ENCODE assay signal across 29 cellular contexts in the genomic region with DNA sequence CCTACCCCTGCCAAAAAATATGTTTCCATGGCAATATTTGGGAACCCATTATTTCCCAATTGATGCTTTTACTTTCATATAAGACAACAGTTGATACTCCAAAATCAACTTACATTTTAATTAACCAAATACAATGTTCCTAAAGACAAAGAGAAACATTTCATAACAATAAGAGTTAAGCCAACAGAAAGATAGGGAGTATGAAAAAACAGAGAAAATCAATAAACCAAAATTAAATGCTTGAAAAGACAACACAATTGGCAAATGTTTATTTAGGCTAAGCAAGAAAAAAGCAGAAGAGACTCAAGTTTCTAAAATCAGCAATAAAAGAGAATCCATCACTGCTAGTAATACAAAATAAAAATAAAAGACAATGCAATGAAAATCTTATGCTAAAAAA.
"Had no signal": no experiment of that assay in that cellular context is flagged by ENCODE, and none has a peak within 500 bp of the region (broad histone marks: within the 10 kb centered on the region; RNA-seq: fewer than 3 reads in every experiment).

No MANE protein-coding gene starts in this region.

- H3K4me2 ChIP-seq: neural progenitor cell had no signal

- H3K36me3 Mint-ChIP-seq: natural killer cell, neural progenitor cell, type B pancreatic cell had no signal

- H3K9me3 Mint-ChIP-seq: natural killer cell; nephron; neural progenitor cell; stimulated activated effector memory CD8-positive, alpha-beta T cell treated with anti-CD3 and anti-CD28 coated beads, Interleukin-12 subunit alpha, Interleukin-12 subunit beta, amount 100 ng/mL, for 72 hours; stimulated activated naive CD8-positive, alpha-beta T cell treated with anti-CD3 and anti-CD28 coated beads, Interleukin-15, amount 100 ng/mL, for 72 hours; type B pancreatic cell had no signal

- H3K4me3 ChIP-seq: neural progenitor cell, ovary, psoas muscle, right lobe of liver, sigmoid colon, suprapubic skin, testis, tibial artery, transverse colon, upper lobe of right lung, uterus had no signal

- H3K4me1 ChIP-seq: neural progenitor cell, parathyroid adenoma, psoas muscle, right lobe of liver, testis, transverse colon, upper lobe of right lung, uterus had no signal

- H3K27ac ChIP-seq: neural progenitor cell, ovary, parathyroid adenoma, psoas muscle, right lobe of liver, sigmoid colon, suprapubic skin, testis, tibial artery, transverse colon, upper lobe of right lung, uterus had no signal

- H3K9me3 ChIP-seq: ovary, psoas muscle, right lobe of liver, sigmoid colon, suprapubic skin, testis, tibial artery, transverse colon, upper lobe of right lung, uterus had no signal

- H3K79me2 ChIP-seq: parathyroid adenoma had no signal

- H3K36me3 ChIP-seq: neural progenitor cell, ovary, right lobe of liver, sigmoid colon, suprapubic skin, tibial artery, transverse colon, upper lobe of right lung, uterus had no signal

- H3K4me1 Mint-ChIP-seq: natural killer cell; nephron; neural progenitor cell; stimulated activated effector memory CD8-positive, alpha-beta T cell treated with anti-CD3 and anti-CD28 coated beads, Interleukin-12 subunit alpha, Interleukin-12 subunit beta, amount 100 ng/mL, for 72 hours; stimulated activated naive CD8-positive, alpha-beta T cell treated with anti-CD3 and anti-CD28 coated beads, Interleukin-15, amount 100 ng/mL, for 72 hours had no signal

- H3K27ac Mint-ChIP-seq: natural killer cell; nephron; neural progenitor cell; progenitor cell of endocrine pancreas; stimulated activated effector memory CD8-positive, alpha-beta T cell treated with anti-CD3 and anti-CD28 coated beads, Interleukin-12 subunit alpha, Interleukin-12 subunit beta, amount 100 ng/mL, for 72 hours; stimulated activated naive CD8-positive, alpha-beta T cell treated with anti-CD3 and anti-CD28 coated beads, Interleukin-15, amount 100 ng/mL, for 72 hours; type B pancreatic cell had no signal

- FAIRE-seq: small intestine had no signal

- DNase-seq: natural killer cell; occipital lobe; ovary; posterior cingulate gyrus; psoas muscle; right cardiac atrium; right lobe of liver; sigmoid colon; small intestine; stimulated activated CD4-positive, alpha-beta T cell treated with anti-CD3 and anti-CD28 coated beads, Interleukin-15, amount 100 ng/mL, for 24 hours; stimulated activated CD4-positive, alpha-beta T cell treated with anti-CD3 and anti-CD28 coated beads, Interleukin-2, amount 100 ng/mL, for 24 hours; stimulated activated CD4-positive, alpha-beta T cell treated with anti-CD3 and anti-CD28 coated beads, Interleukin-2, amount 100 ng/mL, for 48 hours; stimulated activated CD4-positive, alpha-beta T cell treated with anti-CD3 and anti-CD28 coated beads, Interleukin-4, amount 100 ng/mL, for 24 hours; stimulated activated naive CD4-positive, alpha-beta T cell; stimulated activated naive CD8-positive, alpha-beta T cell treated with anti-CD3 and anti-CD28 coated beads, Interleukin-15, amount 100 ng/mL, for 72 hours; stimulated activated naive CD8-positive, alpha-beta T cell treated with anti-CD3 and anti-CD28 coated beads, Interleukin-15, Interleukin-2, amounts not matched to agents 100 U/mL and 50 U/mL, for 24 hours; substantia nigra; testis; tibial artery; transverse colon; upper lobe of right lung; uterus had no signal

- H2AFZ ChIP-seq: neural progenitor cell, parathyroid adenoma had no signal

- H3K27me3 ChIP-seq: ovary, right lobe of liver, testis, uterus had no signal

- H3K4me3 Mint-ChIP-seq: natural killer cell; nephron; neural progenitor cell; stimulated activated effector memory CD8-positive, alpha-beta T cell treated with anti-CD3 and anti-CD28 coated beads, Interleukin-12 subunit alpha, Interleukin-12 subunit beta, amount 100 ng/mL, for 72 hours; stimulated activated naive CD8-positive, alpha-beta T cell treated with anti-CD3 and anti-CD28 coated beads, Interleukin-15, amount 100 ng/mL, for 72 hours; type B pancreatic cell had no signal

- ATAC-seq: natural killer cell; psoas muscle; right cardiac atrium; right lobe of liver; stimulated activated effector memory CD8-positive, alpha-beta T cell treated with anti-CD3 and anti-CD28 coated beads, Interleukin-12 subunit alpha, Interleukin-12 subunit beta, amount 100 ng/mL, for 72 hours; stimulated activated naive CD8-positive, alpha-beta T cell treated with anti-CD3 and anti-CD28 coated beads, Interleukin-15, amount 100 ng/mL, for 72 hours; stimulated activated naive CD8-positive, alpha-beta T cell treated with anti-CD3 and anti-CD28 coated beads, Interleukin-15, Interleukin-2, amounts not matched to agents 100 U/mL and 50 U/mL, for 24 hours; upper lobe of right lung had no signal

- H3K9ac ChIP-seq: neural progenitor cell, parathyroid adenoma had no signal
